Comparison of ENCODE assay signal across 21 cellular contexts in genomic region chr17:73104450-73104849, GRCh38.
"Had no signal": no experiment of that assay in that cellular context is flagged by ENCODE, and none has a peak within 500 bp of the region (broad histone marks: within the 10 kb centered on the region; RNA-seq: fewer than 3 reads in every experiment).

No MANE protein-coding gene starts in this region.

- H3K4me1 Mint-ChIP-seq: naive thymus-derived CD8-positive, alpha-beta T cell; neural crest cell had no signal

- H3K9me3 Mint-ChIP-seq: immature natural killer cell had no signal

- FAIRE-seq: islet of Langerhans, kidney had no signal

- H3K36me3 Mint-ChIP-seq: immature natural killer cell; stimulated activated naive B cell treated with anti-CD40 and anti-IgM and Interleukin-4, amounts not matched to agents 10 μg/mL and 1 μg/mL and 100 μg/mL, for 72 hours had no signal

- H3K4me3 Mint-ChIP-seq: immature natural killer cell; naive thymus-derived CD8-positive, alpha-beta T cell; nephron; neural crest cell; stimulated activated naive B cell treated with anti-CD40 and anti-IgM and Interleukin-4, amounts not matched to agents 10 μg/mL and 1 μg/mL and 100 μg/mL, for 72 hours had no signal

- DNase-seq: immature natural killer cell; left colon; left lung; lower lobe of right lung; mesenchymal stem cell; naive thymus-derived CD8-positive, alpha-beta T cell; ovary; right lobe of liver; stimulated activated CD4-positive, alpha-beta T cell treated with anti-CD3 and anti-CD28 coated beads, Interleukin-1b, Interleukin-23, amount 100 ng/mL, for 48 hours; stimulated activated CD4-positive, alpha-beta T cell treated with anti-CD3 and anti-CD28 coated beads, Interleukin-4, amount 100 ng/mL, for 1 hour; stimulated activated naive B cell treated with anti-CD40 and anti-IgM and Interleukin-4, amounts not matched to agents 10 μg/mL and 1 μg/mL and 100 μg/mL, for 72 hours; stimulated activated naive CD8-positive, alpha-beta T cell treated with anti-CD3 and anti-CD28 coated beads, Interleukin-15, Interleukin-2, amounts not matched to agents 100 U/mL and 50 U/mL, for 24 hours; stomach; testis; thyroid gland; transverse colon had no signal

- H3K27ac Mint-ChIP-seq: immature natural killer cell; nephron; progenitor cell of endocrine pancreas; stimulated activated naive B cell treated with anti-CD40 and anti-IgM and Interleukin-4, amounts not matched to agents 10 μg/mL and 1 μg/mL and 100 μg/mL, for 72 hours had no signal
